ENCODE assay signal across 8 cellular contexts in the genomic region with DNA sequence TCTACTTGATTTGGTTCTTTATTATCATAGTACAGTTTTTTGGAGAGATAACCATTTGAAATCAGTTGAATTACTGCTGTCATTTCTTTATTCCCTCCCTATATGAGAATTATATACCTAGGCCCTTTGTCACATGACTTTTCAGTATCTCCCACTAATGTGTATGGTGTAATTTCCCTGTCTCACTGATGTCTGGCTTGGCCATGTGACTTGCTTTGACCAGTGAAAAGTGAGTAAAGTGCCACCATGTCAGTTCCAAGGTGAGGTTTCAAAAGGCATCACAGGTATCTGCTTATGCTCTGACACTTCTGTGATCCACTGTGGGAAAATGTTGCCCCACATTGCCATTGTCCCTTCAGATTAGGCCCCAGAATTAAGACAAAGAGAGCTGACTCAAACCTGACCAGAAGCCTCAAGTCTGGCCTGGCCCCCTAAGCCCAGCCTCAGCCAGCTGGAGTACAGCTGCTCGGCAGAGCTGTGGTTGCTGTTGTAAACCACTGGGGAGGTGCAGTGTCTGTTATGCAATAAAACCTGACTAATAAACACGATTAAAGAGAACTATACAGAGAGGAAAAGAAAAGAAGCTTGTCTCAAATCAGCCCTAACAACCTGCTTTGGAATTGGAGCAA. TPM values are rescaled to one million over a fixed set of nuclear protein-coding genes. Genes with fewer than 3 reads are reported as not detected.
A peak's percentile ranks its signal among the peaks of the same experiment; 100 is the strongest.
DNase-seq lines count a peak whose midpoint lies in the region; ATAC-seq, FAIRE-seq and TF ChIP-seq lines count a peak whose summit lies in the region.

No MANE protein-coding gene starts in this region.

- no peak overlapping the region for H4K12ac ChIP-seq in trophoblast cell (ENCODE audit: low read depth, low read length)

- no peaks in the 10 kb centered on the region for H3K79me2 ChIP-seq in trophoblast cell (ENCODE audit: control insufficient read depth, insufficient read depth, low read length, poor library complexity)

- ATAC-seq in HG03342 (IDR thresholded peaks at IDR 0.05; ENCODE audit: unreplicated experiment) (peak; percentile 79), body of pancreas (peak; percentile 58)

- H2BK120ac ChIP-seq in trophoblast cell (ENCODE audit: insufficient read depth, low read length, poor library complexity), result no peak overlapping the region

- H3K23ac ChIP-seq in trophoblast cell (ENCODE audit: low read length), result peak overlapping the region; percentile 54

- H3K14ac ChIP-seq in trophoblast cell (ENCODE audit: low read length), result no peak overlapping the region

- H3K4me3 ChIP-seq in A673 (ENCODE audit: low read depth, low read length, poor library complexity, severe bottlenecking) (no peak overlapping the region), body of pancreas (no peak overlapping the region), trophoblast cell (ENCODE audit: low read depth, low read length) (no peak overlapping the region)

- TF ChIP-seq POLR2A in body of pancreas (IDR thresholded peaks at IDR 0.05), result no peak

- H3K27ac ChIP-seq in A673 (ENCODE audit: low read depth, low read length, poor library complexity, severe bottlenecking) (no peak overlapping the region), body of pancreas (no peak overlapping the region), trophoblast cell (ENCODE audit: low read depth, low read length) (no peak overlapping the region)

- no TSS peak for BruUV-seq in A673 (replicated peaks; lab: Mats Ljungman, UMichigan)

- FAIRE-seq in GM19239 (lab: Jason Lieb, UNC), result peak; percentile 4

- peak; percentile 23 for DNase-seq in A673 (ENCODE audit: low spot score)
- no peak for DNase-seq in GM19239 (ENCODE audit: insufficient read length, low spot score)
- peak in 2 of 4 donors; percentile 17 to 22 for DNase-seq in body of pancreas
- no peak for DNase-seq in trophoblast cell
- no peak for DNase-seq in T-helper 9 cell
- no peak for DNase-seq in HK-2 (ENCODE audit: unreplicated experiment)
- DNase-seq in RPMI8226, result no peak

- H3K4me2 ChIP-seq in trophoblast cell (ENCODE audit: low read length), result no peak overlapping the region

- no peaks in the 10 kb centered on the region for H3K27me3 ChIP-seq in A673 (replicated peaks; ENCODE audit: insufficient read depth, low read depth, low read length, poor library complexity)
- no peaks in the 10 kb centered on the region for H3K27me3 ChIP-seq in body of pancreas
- H3K27me3 ChIP-seq in trophoblast cell (ENCODE audit: insufficient read depth, low read length), result no peaks in the 10 kb centered on the region

- H4K8ac ChIP-seq in trophoblast cell (ENCODE audit: low read depth, low read length), result no peak overlapping the region

- H2AFZ ChIP-seq in trophoblast cell (ENCODE audit: insufficient read depth, low read length, poor library complexity), result no peak overlapping the region

- POLR2A ChIA-PET in A673 (lab: Charles Lee; ENCODE audit: low non-redundant PET), result no interaction called here

- no peak overlapping the region for H2BK5ac ChIP-seq in trophoblast cell (ENCODE audit: low read depth, low read length, poor library complexity)

- TF ChIP-seq CTCF in A673 (conservative IDR thresholded peaks at IDR 0.05; ENCODE audit: low read depth, low read length) (no peak), body of pancreas (IDR thresholded peaks at IDR 0.05) (no peak)

- 61 to 64% methylated on average over 2 of the region's 2 CpGs for WGBS in body of pancreas, 2 donors
- no CpG with 5 or more reads among the region's 2 CpGs for WGBS in trophoblast cell (ENCODE audit: extremely low coverage, insufficient coverage, insufficient read length)

- H3K18ac ChIP-seq in trophoblast cell (ENCODE audit: low read length), result no peak overlapping the region

- H3K9me3 ChIP-seq in A673 (ENCODE audit: low read depth, low read length, poor library complexity, severe bottlenecking), result no peaks in the 10 kb centered on the region
- H3K9me3 ChIP-seq in body of pancreas, result no peaks in the 10 kb centered on the region
- H3K9me3 ChIP-seq in trophoblast cell (ENCODE audit: insufficient read depth, low read depth, low read length), result no peaks in the 10 kb centered on the region

- peaks cover 3% of the 10 kb centered on the region for H3K79me1 ChIP-seq in trophoblast cell (ENCODE audit: low read length)

- no peak overlapping the region for H2BK12ac ChIP-seq in trophoblast cell (ENCODE audit: low read length)

- no peak overlapping the region for H2AK5ac ChIP-seq in trophoblast cell (ENCODE audit: low read length)

- intact Hi-C loops in A673 (cut with micrococcal nuclease; ENCODE audit: unreplicated experiment) (no loop called here), body of pancreas (cut with DNase I) (no loop called here)

- no peak overlapping the region for H4K91ac ChIP-seq in trophoblast cell (ENCODE audit: low read depth, low read length)

- no peak overlapping the region for H3K4ac ChIP-seq in trophoblast cell (ENCODE audit: low read depth, low read length)

- H3K36me3 ChIP-seq in A673 (ENCODE audit: insufficient read depth, low read length, poor library complexity, severe bottlenecking) (peaks cover 42% of the 10 kb centered on the region), body of pancreas (replicated peaks in 1 of 2; ENCODE audit: insufficient read depth in 1 of 2, low read depth in 2 of 2) (peaks cover 6 to 10% of the 10 kb centered on the region in 2 donors), trophoblast cell (ENCODE audit: control insufficient read depth in 1 of 2, insufficient read depth in 2 of 2, low read length in 2 of 2) (peaks cover 7 to 13% of the 10 kb centered on the region in 2 experiments)

- no peak overlapping the region for H3K9ac ChIP-seq in trophoblast cell (ENCODE audit: low read length)

- CTCF ChIA-PET in A673 (lab: Charles Lee), result no interaction called here

- H3K4me1 ChIP-seq in A673 (ENCODE audit: insufficient read depth, low read length, poor library complexity, severe bottlenecking) (peaks cover 33% of the 10 kb centered on the region), body of pancreas (no peaks in the 10 kb centered on the region), trophoblast cell (ENCODE audit: control insufficient read depth in 1 of 2, insufficient read depth in 2 of 2, low read length in 2 of 2) (peaks cover 8% of the 10 kb centered on the region in 2 experiments)

RNA-seq across cellular contexts. Expression of a gene that starts 27.5 kb away (rescaled TPM):
- total RNA-seq in A673 (2021) (52.8 and 54.6 TPM in 2 replicates), body of pancreas (10 to 100 TPM; 21.8 to 34.8 TPM)
- 11.2 TPM in 2 replicates for polyA plus RNA-seq in trophoblast cell (2013)
